Comparison of ENCODE assay signal across 8 cellular contexts in the genomic region with DNA sequence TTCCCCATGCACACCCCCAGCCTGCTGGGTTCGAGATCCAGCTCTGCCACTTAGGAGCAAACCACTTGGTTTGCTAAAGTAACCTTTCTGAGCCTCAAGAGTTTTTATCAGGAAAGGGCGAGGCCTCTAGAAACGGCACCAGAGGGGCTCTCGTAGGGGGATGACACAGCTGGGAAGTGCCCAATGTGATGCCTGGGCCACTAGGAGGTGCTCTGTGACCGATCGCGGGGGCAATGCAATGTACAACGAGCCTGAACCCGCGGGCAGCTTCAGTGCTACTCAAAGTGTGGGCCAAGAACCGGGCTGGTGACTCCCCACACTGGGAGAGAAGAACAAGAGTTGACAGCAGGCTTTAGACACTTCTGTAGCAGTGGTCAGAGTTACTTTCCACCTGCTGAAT. TPM values are rescaled to one million over a fixed set of nuclear protein-coding genes. Genes with fewer than 3 reads are reported as not detected.
DNase-seq lines count a peak whose midpoint lies in the region; ATAC-seq and TF ChIP-seq lines count a peak whose summit lies in the region.

No MANE protein-coding gene starts in this region.

- H3K9me3 ChIP-seq in heart left ventricle (no peaks in the 10 kb centered on the region), mesenchymal stem cell (ENCODE audit: control insufficient read depth, low read length) (no peaks in the 10 kb centered on the region)

- H3K36me3 Mint-ChIP-seq in activated naive CD4-positive, alpha-beta T cell treated with anti-CD3 and anti-CD28 coated beads, Interleukin-2, amount 50 U/mL, for 72 hours: no peaks in the 10 kb centered on the region

- no peaks in the 10 kb centered on the region for H3K36me3 ChIP-seq in heart left ventricle
- no peaks in the 10 kb centered on the region for H3K36me3 ChIP-seq in mesenchymal stem cell (ENCODE audit: control insufficient read depth in 1 of 2, insufficient read depth in 2 of 2, low read depth in 1 of 2, low read length in 2 of 2)

- H3K4me2 ChIP-seq in mesenchymal stem cell (ENCODE audit: low read length, poor library complexity, severe bottlenecking): no peak overlapping the region

- no peak overlapping the region for H4K8ac ChIP-seq in mesenchymal stem cell (ENCODE audit: low read length)

- H2AK5ac ChIP-seq in mesenchymal stem cell (ENCODE audit: low read length, severe bottlenecking): no peak overlapping the region

- 14 to 27% (median 21%) methylated on average over 10 to 11 of the region's 11 CpGs for WGBS in heart left ventricle, 4 donors
- 16% methylated on average over 11 of the region's 11 CpGs for WGBS in mesenchymal stem cell

- H3K9ac ChIP-seq in mesenchymal stem cell (ENCODE audit: low read length): no peak overlapping the region

- intact Hi-C loops in heart left ventricle (cut with DNase I) (no loop called here), Right ventricle myocardium inferior (cut with DNase I) (no loop called here)

- DNase-seq in heart left ventricle (no peak), Right ventricle myocardium inferior (ENCODE audit: missing footprints) (no peak), NOMO-1 (lab: John Stamatoyannopoulos, UW; ENCODE audit: unreplicated experiment in 2 of 2) (peak; percentile 19 to 42), mesenchymal stem cell (peak; percentile 14), Kasumi-1 (lab: John Stamatoyannopoulos, UW) (no peak), dedifferentiated amniotic fluid mesenchymal stem cell (ENCODE audit: extremely low spot score) (no peak), C1 segment of cervical spinal cord (lab: John Stamatoyannopoulos, UW) (no peak)
- peak in 1 of 2 donors; percentile 53 for DNase-seq in activated naive CD4-positive, alpha-beta T cell treated with anti-CD3 and anti-CD28 coated beads, Interleukin-2, amount 50 U/mL, for 72 hours (ENCODE audit: low spot score in 2 of 2)

- no peaks in the 10 kb centered on the region for H3K79me1 ChIP-seq in mesenchymal stem cell (replicated peaks; ENCODE audit: low read length, poor library complexity, severe bottlenecking)

- H3K4me1 ChIP-seq in heart left ventricle: peaks cover 0 to 9% (median 0%) of the 10 kb centered on the region in 12 donors
- H3K4me1 ChIP-seq in mesenchymal stem cell (ENCODE audit: control insufficient read depth, insufficient read depth, low read depth, low read length): peaks cover 6% of the 10 kb centered on the region

- H3K4me3 ChIP-seq in heart left ventricle (no peak overlapping the region), mesenchymal stem cell (ENCODE audit: insufficient read depth in 1 of 2, low read depth in 1 of 2, low read length in 2 of 2) (no peak overlapping the region)

- H3K27ac ChIP-seq in heart left ventricle (no peak overlapping the region), mesenchymal stem cell (ENCODE audit: low read length, poor library complexity, severe bottlenecking) (no peak overlapping the region)

- no peak for TF ChIP-seq POLR2A in heart left ventricle (IDR thresholded peaks at IDR 0.05)

- H2BK15ac ChIP-seq in mesenchymal stem cell (ENCODE audit: low read depth, poor library complexity, severe bottlenecking): no peak overlapping the region

- H3K9me3 Mint-ChIP-seq in activated naive CD4-positive, alpha-beta T cell treated with anti-CD3 and anti-CD28 coated beads, Interleukin-2, amount 50 U/mL, for 72 hours: no peaks in the 10 kb centered on the region

- ATAC-seq in heart left ventricle (peak in 1 of 4 donors; percentile 41), Right ventricle myocardium inferior (no peak)
- ATAC-seq in activated naive CD4-positive, alpha-beta T cell treated with anti-CD3 and anti-CD28 coated beads, Interleukin-2, amount 50 U/mL, for 72 hours: peak; percentile 60 to 89

- H3K27ac Mint-ChIP-seq in activated naive CD4-positive, alpha-beta T cell treated with anti-CD3 and anti-CD28 coated beads, Interleukin-2, amount 50 U/mL, for 72 hours: no peak overlapping the region

- no peak overlapping the region for H3K14ac ChIP-seq in mesenchymal stem cell (ENCODE audit: low read length in 2 of 2)

- no peaks in the 10 kb centered on the region for H3K27me3 ChIP-seq in heart left ventricle
- H3K27me3 ChIP-seq in mesenchymal stem cell (ENCODE audit: control insufficient read depth in 1 of 2, insufficient read depth in 1 of 2, low read length in 2 of 2): peaks cover 6 to 8% of the 10 kb centered on the region in 2 experiments

- peak in 7 of 12 donors; percentile 7 to 38 (median 24) for TF ChIP-seq CTCF in heart left ventricle (IDR thresholded peaks at IDR 0.05)

- H2BK12ac ChIP-seq in mesenchymal stem cell (ENCODE audit: low read length in 2 of 2): no peak overlapping the region

- no peak overlapping the region for H3K18ac ChIP-seq in mesenchymal stem cell (ENCODE audit: low read depth in 1 of 2, low read length in 2 of 2)

- no peak overlapping the region for H3K23ac ChIP-seq in mesenchymal stem cell (ENCODE audit: low read length in 2 of 2)

- no peak overlapping the region for H2AFZ ChIP-seq in mesenchymal stem cell (ENCODE audit: low read depth, low read length)

- no peak overlapping the region for H3K4ac ChIP-seq in mesenchymal stem cell (ENCODE audit: low read depth in 1 of 2, low read length in 2 of 2)

- H2BK120ac ChIP-seq in mesenchymal stem cell (ENCODE audit: low read depth, low read length): no peak overlapping the region

- no peak overlapping the region for H4K91ac ChIP-seq in mesenchymal stem cell (ENCODE audit: low read length)

- H2BK5ac ChIP-seq in mesenchymal stem cell (ENCODE audit: low read depth, low read length, poor library complexity, severe bottlenecking): no peak overlapping the region

RNA-seq across cellular contexts. Expression of gene C16orf89, which starts 9.4 kb away (rescaled TPM):
- total RNA-seq in heart left ventricle: 10 to 100 TPM in 4 of 9 donors, 1 to 10 TPM in 5; 1.5 to 38.4 (median 6.9) TPM
- 1 to 10 TPM in 1 of 2 donors, under 1 TPM in 1; 0.26 to 4.2 TPM for polyA plus RNA-seq in heart left ventricle
- 3.5 TPM for total RNA-seq in Right ventricle myocardium inferior
- total RNA-seq in activated naive CD4-positive, alpha-beta T cell treated with anti-CD3 and anti-CD28 coated beads, Interleukin-2, amount 50 U/mL, for 72 hours: not detected
- polyA plus RNA-seq in mesenchymal stem cell (2013, experiment 1 of 2): 0.17 TPM
- 0.22 TPM for polyA plus RNA-seq in mesenchymal stem cell (2013, experiment 2 of 2)

RNA-seq across cellular contexts. Expression of gene ALG1, which starts 15.3 kb away (rescaled TPM):
- total RNA-seq in heart left ventricle (10 to 100 TPM in 3 of 9 donors, 1 to 10 TPM in 6; 6.5 to 17.1 (median 9.7) TPM), Right ventricle myocardium inferior (7.7 TPM)
- 10 to 100 TPM in 1 of 2 donors, 1 to 10 TPM in 1; 6.0 to 15.3 TPM for polyA plus RNA-seq in heart left ventricle
- total RNA-seq in activated naive CD4-positive, alpha-beta T cell treated with anti-CD3 and anti-CD28 coated beads, Interleukin-2, amount 50 U/mL, for 72 hours: 10 to 100 TPM; 11.0 to 20.8 TPM
- 30.9 TPM for polyA plus RNA-seq in mesenchymal stem cell (2013, experiment 1 of 2)
- polyA plus RNA-seq in mesenchymal stem cell (2013, experiment 2 of 2): 32.6 TPM

RNA-seq across cellular contexts. Expression of gene NAGPA, which starts 22.6 kb away (rescaled TPM):
- total RNA-seq in heart left ventricle (10 to 100 TPM in 3 of 9 donors, 1 to 10 TPM in 6; 3.8 to 14.6 (median 8.9) TPM), Right ventricle myocardium inferior (6.5 TPM)
- polyA plus RNA-seq in heart left ventricle: 1 to 10 TPM; 6.4 to 6.5 TPM
- 10 to 100 TPM in 1 of 2 donors, 1 to 10 TPM in 1; 7.1 to 11.2 TPM for total RNA-seq in activated naive CD4-positive, alpha-beta T cell treated with anti-CD3 and anti-CD28 coated beads, Interleukin-2, amount 50 U/mL, for 72 hours
- 12.3 TPM for polyA plus RNA-seq in mesenchymal stem cell (2013, experiment 1 of 2)
- polyA plus RNA-seq in mesenchymal stem cell (2013, experiment 2 of 2): 13.2 TPM

RNA-seq across cellular contexts. Expression of gene EEF2KMT, which starts 41.2 kb away (rescaled TPM):
- total RNA-seq in heart left ventricle (10 to 100 TPM in 1 of 9 donors, 1 to 10 TPM in 8; 6.2 to 10.8 (median 7.2) TPM), Right ventricle myocardium inferior (5.7 TPM)
- 10 to 100 TPM in 1 of 2 donors, 1 to 10 TPM in 1; 3.2 to 11.6 TPM for polyA plus RNA-seq in heart left ventricle
- 10 to 100 TPM in 1 of 2 donors, 1 to 10 TPM in 1; 8.2 to 10.4 TPM for total RNA-seq in activated naive CD4-positive, alpha-beta T cell treated with anti-CD3 and anti-CD28 coated beads, Interleukin-2, amount 50 U/mL, for 72 hours
- 7.0 TPM for polyA plus RNA-seq in mesenchymal stem cell (2013, experiment 1 of 2)
- 6.5 TPM for polyA plus RNA-seq in mesenchymal stem cell (2013, experiment 2 of 2)

Comparison
In these comparisons a context has a peak if more than half of its experiments do, and no peak if none do; other contexts are left out.
1. DNase-seq: peak in NOMO-1 (2 of 2) and mesenchymal stem cell (single experiment); none in heart left ventricle (0 of 5), Right ventricle myocardium inferior (single experiment), Kasumi-1 (0 of 2), dedifferentiated amniotic fluid mesenchymal stem cell (single experiment) and C1 segment of cervical spinal cord (0 of 14).